In genomic region chr17:81667754-81668153, GRCh38 we compare ENCODE assay signal across 2 cellular contexts.
TF ChIP-seq lines count a peak whose summit lies in the region.

No MANE protein-coding gene starts in this region.

TF ChIP-seq in SK-N-SH, 30 proteins besides CTCF, POLR2A, EP300 and RAD21 (continued from another document):
- TF ChIP-seq REST (IDR thresholded peaks at IDR 0.05; ENCODE audit: low read depth, low read length) = no peak
- no peak for TF ChIP-seq FOXJ3 (CRISPR knock-in tag; IDR thresholded peaks at IDR 0.05)
- TF ChIP-seq USF2 (IDR thresholded peaks at IDR 0.05; ENCODE audit: borderline replicate concordance, low read depth, low read length) = no peak
- TF ChIP-seq PBX3 (IDR thresholded peaks at IDR 0.05) = no peak
- TF ChIP-seq POLR2AphosphoS5 (IDR thresholded peaks at IDR 0.05; ENCODE audit: low read depth, low read length) = no peak
- TF ChIP-seq RXRA (IDR thresholded peaks at IDR 0.05; ENCODE audit: borderline replicate concordance, low read depth) = no peak
- no peak for TF ChIP-seq YY1 (IDR thresholded peaks at IDR 0.05; ENCODE audit: low read depth)
TF ChIP-seq in SK-N-SH: peak in this region for 0.

TF ChIP-seq in SK-N-SH treated with all-trans-retinoic acid at 6 μM for 48 hours, 23 proteins besides CTCF, POLR2A, EP300 and RAD21 (continued from another document):
- no peak for TF ChIP-seq BACH2 (CRISPR knock-in tag; IDR thresholded peaks at IDR 0.05; ENCODE audit: borderline replicate concordance)
- TF ChIP-seq ZFP30 (CRISPR knock-in tag; IDR thresholded peaks at IDR 0.05) = no peak
- no peak for TF ChIP-seq ZC3H10 (CRISPR knock-in tag; IDR thresholded peaks at IDR 0.05)
- no peak for TF ChIP-seq TOX (CRISPR knock-in tag; IDR thresholded peaks at IDR 0.05; ENCODE audit: borderline replicate concordance)
- no peak for TF ChIP-seq SNAI2 (CRISPR knock-in tag; IDR thresholded peaks at IDR 0.05)
- TF ChIP-seq TCF4 (CRISPR knock-in tag; IDR thresholded peaks at IDR 0.05; ENCODE audit: borderline replicate concordance) = no peak
- TF ChIP-seq PPARA (CRISPR knock-in tag; IDR thresholded peaks at IDR 0.05; ENCODE audit: borderline replicate concordance) = no peak
- no peak for TF ChIP-seq OSR1 (CRISPR knock-in tag; IDR thresholded peaks at IDR 0.05)
- TF ChIP-seq ESRRG (CRISPR knock-in tag; IDR thresholded peaks at IDR 0.05) = no peak
- no peak for TF ChIP-seq TSHZ2 (CRISPR knock-in tag; IDR thresholded peaks at IDR 0.05)
